Comparison of ENCODE assay signal across 20 cellular contexts in the genomic region with DNA sequence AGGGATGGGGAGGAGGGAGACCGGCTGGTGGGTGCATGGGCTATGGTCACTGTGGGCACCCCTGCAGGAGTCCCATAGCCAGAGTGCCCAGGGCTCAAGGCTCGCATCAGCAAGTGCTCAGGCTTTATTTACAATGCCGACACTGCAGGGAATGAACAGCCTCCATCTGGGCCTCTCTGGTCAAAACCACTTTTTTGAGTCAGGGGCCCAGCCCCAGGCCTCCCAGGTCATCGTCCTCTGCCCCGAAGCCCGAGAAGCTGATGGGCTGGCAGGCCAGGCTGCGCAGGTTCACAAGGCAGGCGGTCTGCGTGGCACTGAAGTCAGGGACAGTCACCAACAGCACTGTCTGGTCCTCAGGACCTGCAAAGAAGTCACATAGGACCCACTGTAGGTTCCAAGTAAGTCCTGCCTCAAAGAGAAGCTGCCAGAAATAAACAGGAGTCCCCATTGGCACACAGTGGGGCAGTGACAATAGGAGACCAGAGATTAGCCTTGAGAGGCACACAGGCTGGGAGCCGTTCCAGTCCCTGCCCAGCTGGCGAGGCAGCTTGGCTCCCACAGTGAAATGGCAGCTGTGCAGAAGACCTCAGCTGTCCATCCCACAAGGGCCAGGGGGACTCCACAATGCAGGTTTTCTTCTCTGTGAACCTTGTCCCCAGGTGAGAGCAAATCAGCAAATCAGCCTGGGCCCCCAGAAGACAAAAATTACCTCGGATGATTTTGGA. TPM values are rescaled to one million over a fixed set of nuclear protein-coding genes. Genes with fewer than 3 reads are reported as not detected.
DNase-seq lines count a peak whose midpoint lies in the region; ATAC-seq and TF ChIP-seq lines count a peak whose summit lies in the region.
"Had no signal": no experiment of that assay in that cellular context is flagged by ENCODE, and none has a peak within 500 bp of the region (broad histone marks: within the 10 kb centered on the region; RNA-seq: fewer than 3 reads in every experiment).

No MANE protein-coding gene starts in this region.

- peaks cover 29% of the 10 kb centered on the region for H3K36me3 Mint-ChIP-seq in nephron progenitor cell (ENCODE audit: low read depth)

- peaks cover 0 to 30% of the 10 kb centered on the region in 2 donors for H3K36me3 ChIP-seq in adrenal gland (replicated peaks in 1 of 2)
- H3K36me3 ChIP-seq: right lobe of liver had no signal

- no peak overlapping the region for H3K4me3 ChIP-seq in adrenal gland
- H3K4me3 ChIP-seq: coronary artery, hepatocyte, Peyer's patch, right lobe of liver, tibial nerve had no signal

- 75 to 89% (median 77%) methylated on average over 10 to 12 of the region's 12 CpGs for WGBS in adrenal gland, 4 donors

- H3K4me1 ChIP-seq in adrenal gland (replicated peaks in 1 of 2), result no peaks in the 10 kb centered on the region
- H3K4me1 ChIP-seq: Peyer's patch, right lobe of liver had no signal

- H3K4me1 Mint-ChIP-seq in nephron progenitor cell, result peaks cover 3% of the 10 kb centered on the region

- no peaks in the 10 kb centered on the region for H3K27me3 ChIP-seq in adrenal gland
- H3K27me3 ChIP-seq: hepatocyte, Peyer's patch, right lobe of liver, tibial nerve had no signal

- TF ChIP-seq CTCF in 22Rv1 (IDR thresholded peaks at IDR 0.05) (no peak), adrenal gland (IDR thresholded peaks at IDR 0.05) (no peak), nephron progenitor cell (IDR thresholded peaks at IDR 0.05) (no peak)

- H3K9me3 ChIP-seq in adrenal gland (replicated peaks in 1 of 3), result no peaks in the 10 kb centered on the region
- H3K9me3 ChIP-seq: Peyer's patch, right lobe of liver, tibial nerve had no signal

- H3K27me3 Mint-ChIP-seq in nephron progenitor cell (ENCODE audit: low read depth, poor library complexity), result no peaks in the 10 kb centered on the region
- H3K27me3 Mint-ChIP-seq: activated naive CD8-positive, alpha-beta T cell; naive thymus-derived CD8-positive, alpha-beta T cell had no signal

- H3K9me3 Mint-ChIP-seq in nephron progenitor cell, result no peaks in the 10 kb centered on the region
- H3K9me3 Mint-ChIP-seq: naive thymus-derived CD8-positive, alpha-beta T cell had no signal

- intact Hi-C loops in adrenal gland (cut with DNase I) (loop anchor here in 1 of 2 donors (5.0 kb wide), 1 partner anchor 37 kb away; no protein-coding TSS in a partner anchor), Right ventricle myocardium superior (cut with DNase I) (no loop called here)

- DNase-seq in adrenal gland (peak; percentile 61 to 78 (median 72)), Right ventricle myocardium superior (peak; percentile 83), nephron progenitor cell (no peak), RKO (ENCODE audit: low spot score) (no peak), hepatic stellate cell (ENCODE audit: low spot score) (no peak), SKM-1 (lab: John Stamatoyannopoulos, UW; ENCODE audit: unreplicated experiment) (no peak)
- DNase-seq: COR-L47; naive thymus-derived CD8-positive, alpha-beta T cell; NCI-H1694 treated with DMSO at 0.1 percent for 48 hours; NCI-H526 treated with DMSO at 0.1 percent for 48 hours; Peyer's patch; T-helper 1 cell had no signal

- ATAC-seq in Right ventricle myocardium superior (ENCODE audit: poor library complexity), result peak; percentile 88
- ATAC-seq in GM18868 (IDR thresholded peaks at IDR 0.05; ENCODE audit: unreplicated experiment), result no peak
- ATAC-seq: naive thymus-derived CD8-positive, alpha-beta T cell had no signal

- peak overlapping the region; percentile 71 for H3K27ac Mint-ChIP-seq in nephron progenitor cell
- H3K27ac Mint-ChIP-seq: activated naive CD8-positive, alpha-beta T cell had no signal

- TF ChIP-seq POLR2A in adrenal gland (IDR thresholded peaks at IDR 0.05), result no peak

- peak overlapping the region; percentile 91 for H3K27ac ChIP-seq in 22Rv1
- no peak overlapping the region for H3K27ac ChIP-seq in adrenal gland
- H3K27ac ChIP-seq: hepatocyte, Peyer's patch, right lobe of liver, tibial nerve had no signal

- no peak overlapping the region for H3K4me3 Mint-ChIP-seq in nephron progenitor cell
- H3K4me3 Mint-ChIP-seq: activated naive CD8-positive, alpha-beta T cell; naive thymus-derived CD8-positive, alpha-beta T cell had no signal

RNA-seq across cellular contexts. Expression of gene POLD2, which starts 8.6 kb away (rescaled TPM):
- total RNA-seq in adrenal gland, result 100 to 1,000 TPM in 2 of 8 donors, 10 to 100 TPM in 6; 47.5 to 127 (median 71.7) TPM
- 100 to 1,000 TPM in 1 of 3 donors, 10 to 100 TPM in 2; 89.4 to 101 (median 93.0) TPM for polyA plus RNA-seq in adrenal gland
- 75.3 TPM for total RNA-seq in Right ventricle myocardium superior

RNA-seq across cellular contexts. Expression of gene AEBP1, which starts 10.6 kb away (rescaled TPM):
- total RNA-seq in adrenal gland (100 to 1,000 TPM in 6 of 8 donors, 10 to 100 TPM in 2; 64.8 to 292 (median 127) TPM), Right ventricle myocardium superior (12.4 TPM)
- polyA plus RNA-seq in adrenal gland, result 100 to 1,000 TPM in 2 of 3 donors, 10 to 100 TPM in 1; 41.2 to 198 (median 155) TPM

RNA-seq across cellular contexts. Expression of gene MYL7, which starts 26.4 kb away (rescaled TPM):
- total RNA-seq in adrenal gland, result not detected
- polyA plus RNA-seq in adrenal gland, result 1 to 10 TPM in 1 of 3 donors, under 1 TPM in 1, not detected in 1; 0.24 to 3.5 TPM
- total RNA-seq in Right ventricle myocardium superior, result 2,290 TPM
- total RNA-seq: naive thymus-derived CD8-positive, alpha-beta T cell; Peyer's patch; tibial nerve had no signal
- polyA plus RNA-seq: AG04450; naive thymus-derived CD8-positive, alpha-beta T cell had no signal

RNA-seq across cellular contexts. Expression of gene POLM, which starts 32.4 kb away (rescaled TPM):
- total RNA-seq in adrenal gland (10 to 100 TPM; 11.3 to 51.8 (median 28.2) TPM), Right ventricle myocardium superior (15.5 TPM)
- polyA plus RNA-seq in adrenal gland, result 10 to 100 TPM in 2 of 3 donors, 1 to 10 TPM in 1; 5.4 to 38.5 (median 21.9) TPM

RNA-seq across cellular contexts. Expression of gene PGAM2, which starts 49.4 kb away (rescaled TPM):
- total RNA-seq in adrenal gland (10 to 100 TPM in 1 of 8 donors, 1 to 10 TPM in 6, under 1 TPM in 1; 0.76 to 30.1 (median 4.3) TPM), Right ventricle myocardium superior (1,131 TPM)
- 10 to 100 TPM in 2 of 3 donors, 1 to 10 TPM in 1; 2.3 to 20.4 (median 15.8) TPM for polyA plus RNA-seq in adrenal gland
- polyA plus RNA-seq: AG04450; hepatocyte; naive thymus-derived CD8-positive, alpha-beta T cell had no signal

Comparison
In these comparisons a context has a peak if more than half of its experiments do, and no peak if none do; other contexts are left out.
1. DNase-seq: peak in adrenal gland (7 of 7) and Right ventricle myocardium superior (single experiment); none in nephron progenitor cell (single experiment), RKO (single experiment), hepatic stellate cell (single experiment) and SKM-1 (single experiment).
2. RNA of gene MYL7, which starts 26.4 kb away (total RNA-seq): 2,290 TPM in Right ventricle myocardium superior (single experiment); not detected in adrenal gland; every median in the first group is over 1,000 times any median in the second.